Comparison of ENCODE assay signal across 14 cellular contexts in the genomic region with DNA sequence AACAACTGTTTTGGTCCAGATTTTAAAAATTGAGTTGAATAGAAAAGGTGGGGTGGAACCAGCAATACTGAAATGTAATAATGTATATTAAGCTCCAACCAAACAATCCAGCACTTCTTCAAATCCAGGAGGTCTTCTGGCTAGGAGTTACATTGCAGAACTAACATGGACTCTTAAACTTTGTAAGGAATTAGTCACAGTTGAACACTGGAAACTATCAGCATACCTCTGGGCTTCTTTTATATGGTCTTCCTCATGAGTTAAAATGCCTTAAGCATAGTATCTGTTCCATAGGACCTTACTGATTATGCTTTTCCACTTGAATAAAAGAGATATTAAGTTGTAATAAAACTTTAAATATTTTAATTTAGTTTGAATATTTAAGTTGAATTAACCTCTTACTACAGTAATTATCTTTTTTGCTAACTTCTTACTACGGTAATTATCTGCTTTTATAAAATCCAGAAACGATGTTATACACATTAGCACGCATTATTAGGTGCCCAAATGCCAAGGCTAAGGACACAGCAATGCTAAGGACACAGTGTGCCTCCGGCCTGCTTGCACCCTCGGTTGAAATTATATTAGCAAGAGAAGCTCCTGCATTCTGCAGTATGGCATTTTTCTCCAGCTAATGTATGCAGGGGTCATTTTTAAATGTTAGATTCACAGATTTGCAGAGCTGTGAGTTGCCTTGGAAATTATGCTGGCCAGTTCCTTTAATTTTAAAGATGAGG.
A peak's percentile ranks its signal among the peaks of the same experiment; 100 is the strongest.
DNase-seq lines count a peak whose midpoint lies in the region; ATAC-seq and TF ChIP-seq lines count a peak whose summit lies in the region.
"Had no signal": no experiment of that assay in that cellular context is flagged by ENCODE, and none has a peak within 500 bp of the region (broad histone marks: within the 10 kb centered on the region; RNA-seq: fewer than 3 reads in every experiment).

No MANE protein-coding gene starts in this region.

- intact Hi-C loops in left ventricle myocardium inferior (cut with micrococcal nuclease) = no loop called here
- intact Hi-C loops in activated T-helper 1 cell treated with anti-CD3 and anti-CD28 coated beads, Interleukin-12 subunit alpha, Interleukin-12 subunit beta, Interleukin-2, Interleukin-4 antibody, amounts not matched to agents 30 ng/mL and 10 ng/mL and 1 ng/mL, durations not matched to agents 14 hours and 24 hours and 36 hours (cut with micrococcal nuclease) = no loop called here

- H3F3A ChIP-seq in GM23248 (ENCODE audit: insufficient read depth) (peaks cover 30% of the 10 kb centered on the region), SK-N-SH (replicated peaks; ENCODE audit: insufficient read depth) (no peaks in the 10 kb centered on the region)

- POLR2A ChIA-PET in SK-N-SH (lab: Yijun Ruan, JAX) = no interaction called here

- ATAC-seq in GM21717 (IDR thresholded peaks at IDR 0.05; ENCODE audit: unreplicated experiment) = no peak

- H3K9me3 ChIP-seq in GM23248 (ENCODE audit: low read depth) (no peaks in the 10 kb centered on the region), SK-N-SH (no peaks in the 10 kb centered on the region), left ventricle myocardium inferior (replicated peaks) (no peaks in the 10 kb centered on the region)

- H3K4me3 Mint-ChIP-seq in activated T-helper 1 cell treated with anti-CD3 and anti-CD28 coated beads, Interleukin-12 subunit alpha, Interleukin-12 subunit beta, Interleukin-2, Interleukin-4 antibody, amounts not matched to agents 30 ng/mL and 10 ng/mL and 1 ng/mL, durations not matched to agents 14 hours and 24 hours and 36 hours = no peak overlapping the region
- H3K4me3 Mint-ChIP-seq: activated T-cell treated with anti-CD3 and anti-CD28 coated beads, Interleukin-2, amount 50 U/mL, for 24 hours had no signal

- no peaks in the 10 kb centered on the region for H3K4me1 Mint-ChIP-seq in activated T-helper 1 cell treated with anti-CD3 and anti-CD28 coated beads, Interleukin-12 subunit alpha, Interleukin-12 subunit beta, Interleukin-2, Interleukin-4 antibody, amounts not matched to agents 30 ng/mL and 10 ng/mL and 1 ng/mL, durations not matched to agents 14 hours and 24 hours and 36 hours (ENCODE audit: low read depth)

- H3K36me3 ChIP-seq in GM23248 (ENCODE audit: low read depth) (no peaks in the 10 kb centered on the region), SK-N-SH (replicated peaks in 1 of 2; ENCODE audit: control insufficient read depth in 1 of 2, insufficient read depth in 2 of 2, low read length in 1 of 2) (no peaks in the 10 kb centered on the region), left ventricle myocardium inferior (no peaks in the 10 kb centered on the region), rectal smooth muscle tissue (ENCODE audit: control insufficient read depth, insufficient read depth, low read length) (no peaks in the 10 kb centered on the region)

- H3K4me1 ChIP-seq in GM23248 (ENCODE audit: insufficient read depth) (peaks cover 24% of the 10 kb centered on the region), SK-N-SH (ENCODE audit: control insufficient read depth in 1 of 2, insufficient read depth in 2 of 2, low read depth in 1 of 2, low read length in 1 of 2) (peaks cover 0 to 7% of the 10 kb centered on the region in 2 experiments; a peak in 2 of 4 replicates), left ventricle myocardium inferior (peaks cover 69% of the 10 kb centered on the region), rectal smooth muscle tissue (ENCODE audit: control insufficient read depth, insufficient read depth, low read length) (no peaks in the 10 kb centered on the region)

- DNase-seq in GM23248 (peak; percentile 15), SK-N-SH (no peak), left ventricle myocardium inferior (no peak), NCI-H1417 treated with DMSO at 0.1 percent for 48 hours (lab: John Stamatoyannopoulos, UW) (no peak), NCI-H1105 treated with DMSO at 0.1 percent for 48 hours (lab: John Stamatoyannopoulos, UW) (no peak)
- DNase-seq in activated T-helper 1 cell treated with anti-CD3 and anti-CD28 coated beads, Interleukin-12 subunit alpha, Interleukin-12 subunit beta, Interleukin-2, Interleukin-4 antibody, amounts not matched to agents 30 ng/mL and 10 ng/mL and 1 ng/mL, durations not matched to agents 14 hours and 24 hours and 36 hours (ENCODE audit: low spot score) = no peak
- DNase-seq: activated CD4-positive, CD25-positive, alpha-beta regulatory T cell; activated T-cell treated with anti-CD3 and anti-CD28 coated beads, Interleukin-2, amount 50 U/mL, for 24 hours; erythroblast; NCI-H526; stimulated activated CD4-positive, alpha-beta T cell treated with anti-CD3 and anti-CD28 coated beads, Interleukin-15, amount 100 ng/mL, for 24 hours had no signal

- H3K9ac ChIP-seq in GM23248 (no peak overlapping the region), SK-N-SH (no peak overlapping the region), rectal smooth muscle tissue (ENCODE audit: low read length) (no peak overlapping the region)
- H3K9ac ChIP-seq: BLaER1 treated with 17β-estradiol and CSF1 and Interleukin-3, amounts not matched to agents 10 nM and 100 nM had no signal

- H3K9me2 ChIP-seq in GM23248 (ENCODE audit: insufficient read depth) = no peaks in the 10 kb centered on the region
- H3K9me2 ChIP-seq in SK-N-SH = no peaks in the 10 kb centered on the region

- no peaks in the 10 kb centered on the region for H3K36me3 Mint-ChIP-seq in activated T-helper 1 cell treated with anti-CD3 and anti-CD28 coated beads, Interleukin-12 subunit alpha, Interleukin-12 subunit beta, Interleukin-2, Interleukin-4 antibody, amounts not matched to agents 30 ng/mL and 10 ng/mL and 1 ng/mL, durations not matched to agents 14 hours and 24 hours and 36 hours (ENCODE audit: low read depth)

- H3K4me2 ChIP-seq in GM23248 (ENCODE audit: unreplicated experiment) = no peak overlapping the region
- H3K4me2 ChIP-seq in SK-N-SH = peak overlapping the region; percentile 51; the same call in 1 of the 2 replicates

- CTCF ChIA-PET in SK-N-SH (lab: Yijun Ruan, JAX) = interaction anchor here (1.0 kb wide), 1 partner anchor 230 kb away, joined by 3 read pairs; no protein-coding TSS in a partner anchor

- no peaks in the 10 kb centered on the region for H3K9me3 Mint-ChIP-seq in activated T-helper 1 cell treated with anti-CD3 and anti-CD28 coated beads, Interleukin-12 subunit alpha, Interleukin-12 subunit beta, Interleukin-2, Interleukin-4 antibody, amounts not matched to agents 30 ng/mL and 10 ng/mL and 1 ng/mL, durations not matched to agents 14 hours and 24 hours and 36 hours
- H3K9me3 Mint-ChIP-seq: activated T-cell treated with anti-CD3 and anti-CD28 coated beads, Interleukin-2, amount 50 U/mL, for 24 hours had no signal

- H3K79me2 ChIP-seq in GM23248 (ENCODE audit: insufficient read depth) (no peaks in the 10 kb centered on the region), SK-N-SH (ENCODE audit: insufficient read depth) (no peaks in the 10 kb centered on the region)

- no peak for TF ChIP-seq EP300 in SK-N-SH (IDR thresholded peaks at IDR 0.05; ENCODE audit: borderline replicate concordance in 1 of 2, low read depth in 1 of 2, low read length in 1 of 2)

- WGBS in GM23248 (ENCODE audit: low coverage in 1 of 2, low lambda C conversion rate in 2 of 2, missing lambda C conversion rate in 2 of 2), 2 experiments = 94 to 95% methylated on average over 5 of the region's 5 CpGs
- 95% methylated on average over 5 of the region's 5 CpGs for WGBS in SK-N-SH (ENCODE audit: low lambda C conversion rate)

- H3K4me3 ChIP-seq in GM23248 (no peak overlapping the region), SK-N-SH (ENCODE audit: low read depth in 2 of 2, low read length in 1 of 2) (no peak overlapping the region; a peak in 1 of 4 replicates), left ventricle myocardium inferior (peak overlapping the region; percentile 37), rectal smooth muscle tissue (ENCODE audit: low read length) (no peak overlapping the region)
- H3K4me3 ChIP-seq: BLaER1 treated with 17β-estradiol and CSF1 and Interleukin-3, amounts not matched to agents 10 nM and 100 nM had no signal

- TF ChIP-seq CTCF in SK-N-SH (IDR thresholded peaks at IDR 0.05) (no peak), left ventricle myocardium inferior (IDR thresholded peaks at IDR 0.05; ENCODE audit: borderline replicate concordance) (no peak)

- no peak for TF ChIP-seq RAD21 in SK-N-SH (IDR thresholded peaks at IDR 0.05; ENCODE audit: low read length)

- no peak overlapping the region for H2AFZ ChIP-seq in GM23248
- H2AFZ ChIP-seq in SK-N-SH (ENCODE audit: low read depth) = peak overlapping the region; percentile 54; the same call in 1 of the 2 replicates

- H3K27ac ChIP-seq in GM23248 (no peak overlapping the region), SK-N-SH (ENCODE audit: low read depth in 2 of 2, low read length in 1 of 2) (peak overlapping the region in 1 of 2 experiments; percentile 52; a peak in 2 of 4 replicates), left ventricle myocardium inferior (replicated peaks) (peak overlapping the region; percentile 89), rectal smooth muscle tissue (ENCODE audit: low read depth, low read length) (peak overlapping the region; percentile 21)
- H3K27ac ChIP-seq: BLaER1 treated with 17β-estradiol and CSF1 and Interleukin-3, amounts not matched to agents 10 nM and 100 nM had no signal

- no peaks in the 10 kb centered on the region for H4K20me1 ChIP-seq in GM23248 (ENCODE audit: insufficient read depth)
- H4K20me1 ChIP-seq in SK-N-SH (ENCODE audit: insufficient read depth) = no peaks in the 10 kb centered on the region

- H3K27me3 Mint-ChIP-seq in activated T-helper 1 cell treated with anti-CD3 and anti-CD28 coated beads, Interleukin-12 subunit alpha, Interleukin-12 subunit beta, Interleukin-2, Interleukin-4 antibody, amounts not matched to agents 30 ng/mL and 10 ng/mL and 1 ng/mL, durations not matched to agents 14 hours and 24 hours and 36 hours (ENCODE audit: insufficient read depth) = no peaks in the 10 kb centered on the region
- H3K27me3 Mint-ChIP-seq: activated T-cell treated with anti-CD3 and anti-CD28 coated beads, Interleukin-2, amount 50 U/mL, for 24 hours had no signal

- in situ Hi-C loops in GM23248 (cut with MboI) = no loop called here

- H3K27me3 ChIP-seq in GM23248 (replicated peaks; ENCODE audit: insufficient read depth) = no peaks in the 10 kb centered on the region
- H3K27me3 ChIP-seq in SK-N-SH (ENCODE audit: insufficient read depth) = no peaks in the 10 kb centered on the region
- H3K27me3 ChIP-seq in left ventricle myocardium inferior (ENCODE audit: low read depth) = no peaks in the 10 kb centered on the region
- H3K27me3 ChIP-seq in rectal smooth muscle tissue (ENCODE audit: control insufficient read depth, insufficient read depth, low read length) = no peaks in the 10 kb centered on the region
- H3K27me3 ChIP-seq: BLaER1 treated with 17β-estradiol and CSF1 and Interleukin-3, amounts not matched to agents 10 nM and 100 nM had no signal

- no peak overlapping the region for H3K27ac Mint-ChIP-seq in activated T-helper 1 cell treated with anti-CD3 and anti-CD28 coated beads, Interleukin-12 subunit alpha, Interleukin-12 subunit beta, Interleukin-2, Interleukin-4 antibody, amounts not matched to agents 30 ng/mL and 10 ng/mL and 1 ng/mL, durations not matched to agents 14 hours and 24 hours and 36 hours
- H3K27ac Mint-ChIP-seq: activated T-cell treated with anti-CD3 and anti-CD28 coated beads, Interleukin-2, amount 50 U/mL, for 24 hours had no signal

TF ChIP-seq in SK-N-SH, 30 proteins besides CTCF, POLR2A, EP300 and RAD21 (continues in another document):
- TF ChIP-seq MEF2A (IDR thresholded peaks at IDR 0.05; ENCODE audit: borderline replicate concordance, low read depth) (no peak), RCOR1 (IDR thresholded peaks at IDR 0.05; ENCODE audit: low read length) (no peak)
